29 cellular contexts compared by ENCODE assay signal in the genomic region with DNA sequence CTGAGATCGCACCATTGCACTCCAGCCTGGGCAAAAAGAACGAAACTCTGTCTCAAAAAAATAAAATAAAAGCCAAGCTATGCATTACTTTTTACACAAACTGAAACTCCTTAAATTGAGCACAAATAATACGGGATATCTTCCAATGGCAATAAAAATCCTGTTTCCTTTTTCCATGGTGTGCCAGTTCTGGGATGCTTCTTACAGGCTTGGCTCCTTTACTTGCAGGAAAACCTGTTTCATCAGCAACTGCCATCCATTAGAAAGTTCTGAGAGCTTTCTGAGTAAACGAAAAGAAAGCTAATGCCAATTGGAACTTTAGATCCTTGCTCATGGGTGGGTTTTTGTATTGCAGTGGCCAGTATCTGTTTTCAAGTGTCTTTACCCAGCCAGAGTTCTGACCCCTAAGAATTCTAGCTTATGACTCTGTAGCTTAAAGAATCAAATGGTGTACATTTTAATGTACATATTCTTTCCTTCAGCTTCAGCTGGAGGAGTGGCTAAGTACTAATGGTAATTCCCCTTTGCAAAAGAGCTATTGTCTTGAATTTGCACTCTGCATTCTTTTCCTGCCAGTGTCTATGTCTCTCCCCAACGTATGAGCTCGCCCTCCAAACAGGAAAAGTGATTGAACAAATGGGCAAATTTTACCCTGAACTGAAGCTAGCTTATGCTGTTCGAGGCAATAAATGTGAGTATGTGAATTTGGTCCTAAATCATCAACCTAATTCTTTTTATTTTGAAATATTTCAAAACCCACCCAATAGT.
"Had no signal": no experiment of that assay in that cellular context is flagged by ENCODE, and none has a peak within 500 bp of the region (broad histone marks: within the 10 kb centered on the region; RNA-seq: fewer than 3 reads in every experiment).

No MANE protein-coding gene starts in this region.

- H3K4me1 Mint-ChIP-seq: activated CD4-positive, alpha-beta memory T cell treated with anti-CD3 and anti-CD28 coated beads, Interleukin-2, amount 10 ng/mL, durations not matched to agents 7 days and 5 days; activated CD4-positive, alpha-beta T cell treated with anti-CD3 and anti-CD28 coated beads, Interleukin-2, amount 10 ng/mL, durations not matched to agents 7 days and 5 days; activated naive CD4-positive, alpha-beta T cell treated with anti-CD3 and anti-CD28 coated beads, Interleukin-2, amount 50 U/mL, for 24 hours; activated naive CD8-positive, alpha-beta T cell treated with anti-CD3 and anti-CD28 coated beads for 36 hours; activated naive CD8-positive, alpha-beta T cell treated with anti-CD3 and anti-CD28 coated beads, Interleukin-2, amount 50 U/mL, for 24 hours; WTC11 had no signal

- H3K27me3 Mint-ChIP-seq: activated CD4-positive, alpha-beta memory T cell treated with anti-CD3 and anti-CD28 coated beads, Interleukin-2, amount 10 ng/mL, durations not matched to agents 7 days and 5 days; activated CD4-positive, alpha-beta T cell treated with anti-CD3 and anti-CD28 coated beads, Interleukin-2, amount 10 ng/mL, durations not matched to agents 7 days and 5 days; activated naive CD4-positive, alpha-beta T cell treated with anti-CD3 and anti-CD28 coated beads, Interleukin-2, amount 50 U/mL, for 24 hours; activated naive CD8-positive, alpha-beta T cell treated with anti-CD3 and anti-CD28 coated beads for 36 hours; activated naive CD8-positive, alpha-beta T cell treated with anti-CD3 and anti-CD28 coated beads, Interleukin-2, amount 50 U/mL, for 24 hours had no signal

- H3K36me3 Mint-ChIP-seq: activated naive CD4-positive, alpha-beta T cell treated with anti-CD3 and anti-CD28 coated beads, Interleukin-2, amount 50 U/mL, for 24 hours had no signal

- H3K4me3 ChIP-seq: adrenal gland, body of pancreas, esophagus muscularis mucosa, gastrocnemius medialis, heart left ventricle had no signal

- H3K27me3 ChIP-seq: adrenal gland, body of pancreas, esophagus muscularis mucosa, foreskin keratinocyte, gastrocnemius medialis, heart left ventricle had no signal

- DNase-seq: activated CD4-positive, alpha-beta memory T cell treated with anti-CD3 and anti-CD28 coated beads, Interleukin-2, amount 10 ng/mL, durations not matched to agents 7 days and 5 days; activated CD4-positive, alpha-beta T cell treated with anti-CD3 and anti-CD28 coated beads for 1 hour; activated CD4-positive, alpha-beta T cell treated with anti-CD3 and anti-CD28 coated beads for 4 hours; activated CD4-positive, alpha-beta T cell treated with anti-CD3 and anti-CD28 coated beads, Interleukin-2, amount 10 ng/mL, durations not matched to agents 7 days and 5 days; activated CD4-positive, alpha-beta T cell treated with anti-CD3 and anti-CD28 coated beads, Interleukin-2, amount 50 U/mL, for 4 hours; activated CD8-positive, alpha-beta memory T cell treated with anti-CD3 and anti-CD28 coated beads, Interleukin-2, amount 50 U/mL, for 4 hours; activated naive CD4-positive, alpha-beta T cell treated with anti-CD3 and anti-CD28 coated beads for 36 hours; activated naive CD8-positive, alpha-beta T cell treated with anti-CD3 and anti-CD28 coated beads for 36 hours; activated naive CD8-positive, alpha-beta T cell treated with anti-CD3 and anti-CD28 coated beads, Interleukin-2, amount 50 U/mL, for 24 hours; activated T-cell treated with anti-CD3 and anti-CD28 coated beads, Interleukin-2, amount 50 U/mL, for 1 hour; activated T-cell treated with anti-CD3 and anti-CD28 coated beads, Interleukin-2, amount 50 U/mL, for 48 hours; adrenal gland; amygdala; aorta; body of pancreas; caudate nucleus; cortex of kidney; effector CD8-positive, alpha-beta T cell; erythroblast; foreskin keratinocyte; gastrocnemius medialis; glutamatergic neuron; heart left ventricle; T-helper 2 cell had no signal

- H3K27ac ChIP-seq: adrenal gland, body of pancreas, esophagus muscularis mucosa, foreskin keratinocyte, gastrocnemius medialis, heart left ventricle had no signal

- H3K27ac Mint-ChIP-seq: activated CD4-positive, alpha-beta memory T cell treated with anti-CD3 and anti-CD28 coated beads, Interleukin-2, amount 10 ng/mL, durations not matched to agents 7 days and 5 days; activated CD4-positive, alpha-beta T cell treated with anti-CD3 and anti-CD28 coated beads, Interleukin-2, amount 10 ng/mL, durations not matched to agents 7 days and 5 days; activated naive CD4-positive, alpha-beta T cell treated with anti-CD3 and anti-CD28 coated beads for 36 hours; activated naive CD4-positive, alpha-beta T cell treated with anti-CD3 and anti-CD28 coated beads, Interleukin-2, amount 50 U/mL, for 24 hours; activated naive CD8-positive, alpha-beta T cell treated with anti-CD3 and anti-CD28 coated beads for 36 hours; activated naive CD8-positive, alpha-beta T cell treated with anti-CD3 and anti-CD28 coated beads, Interleukin-2, amount 50 U/mL, for 24 hours; activated T-helper 1 cell treated with anti-CD3 and anti-CD28 coated beads, Interleukin-12 subunit alpha, Interleukin-12 subunit beta, Interleukin-2, Interleukin-4 antibody, amounts not matched to agents 30 ng/mL and 10 ng/mL and 1 ng/mL, durations not matched to agents 14 hours and 24 hours and 36 hours; activated T-helper 2 cell treated with anti-CD3 and anti-CD28 coated beads, Interferon-gamma antibody, Interleukin-2, Interleukin-4, amounts not matched to agents 10 μg/mL and 5 μg/mL and 100 μg/mL, durations not matched to agents 14 hours and 24 hours and 36 hours; WTC11 had no signal

- H3K9me3 ChIP-seq: adrenal gland, body of pancreas, esophagus muscularis mucosa, gastrocnemius medialis, heart left ventricle had no signal

- H3K9me3 Mint-ChIP-seq: activated CD4-positive, alpha-beta memory T cell treated with anti-CD3 and anti-CD28 coated beads, Interleukin-2, amount 10 ng/mL, durations not matched to agents 7 days and 5 days; activated CD4-positive, alpha-beta T cell treated with anti-CD3 and anti-CD28 coated beads, Interleukin-2, amount 10 ng/mL, durations not matched to agents 7 days and 5 days; activated naive CD4-positive, alpha-beta T cell treated with anti-CD3 and anti-CD28 coated beads for 36 hours; activated naive CD4-positive, alpha-beta T cell treated with anti-CD3 and anti-CD28 coated beads, Interleukin-2, amount 50 U/mL, for 24 hours; activated naive CD8-positive, alpha-beta T cell treated with anti-CD3 and anti-CD28 coated beads for 36 hours; activated naive CD8-positive, alpha-beta T cell treated with anti-CD3 and anti-CD28 coated beads, Interleukin-2, amount 50 U/mL, for 24 hours; activated T-helper 1 cell treated with anti-CD3 and anti-CD28 coated beads, Interleukin-12 subunit alpha, Interleukin-12 subunit beta, Interleukin-2, Interleukin-4 antibody, amounts not matched to agents 30 ng/mL and 10 ng/mL and 1 ng/mL, durations not matched to agents 14 hours and 24 hours and 36 hours; activated T-helper 2 cell treated with anti-CD3 and anti-CD28 coated beads, Interferon-gamma antibody, Interleukin-2, Interleukin-4, amounts not matched to agents 10 μg/mL and 5 μg/mL and 100 μg/mL, durations not matched to agents 14 hours and 24 hours and 36 hours; WTC11 had no signal

- H3K4me1 ChIP-seq: adrenal gland, body of pancreas, esophagus muscularis mucosa, foreskin keratinocyte, gastrocnemius medialis, heart left ventricle had no signal

- ATAC-seq: activated naive CD8-positive, alpha-beta T cell treated with anti-CD3 and anti-CD28 coated beads, Interleukin-2, amount 50 U/mL, for 24 hours; body of pancreas; foreskin keratinocyte; gastrocnemius medialis; heart left ventricle; WTC11 had no signal

- H3K4me3 Mint-ChIP-seq: activated CD4-positive, alpha-beta memory T cell treated with anti-CD3 and anti-CD28 coated beads, Interleukin-2, amount 10 ng/mL, durations not matched to agents 7 days and 5 days; activated CD4-positive, alpha-beta T cell treated with anti-CD3 and anti-CD28 coated beads, Interleukin-2, amount 10 ng/mL, durations not matched to agents 7 days and 5 days; activated naive CD4-positive, alpha-beta T cell treated with anti-CD3 and anti-CD28 coated beads for 36 hours; activated naive CD4-positive, alpha-beta T cell treated with anti-CD3 and anti-CD28 coated beads, Interleukin-2, amount 50 U/mL, for 24 hours; activated naive CD8-positive, alpha-beta T cell treated with anti-CD3 and anti-CD28 coated beads for 36 hours; activated naive CD8-positive, alpha-beta T cell treated with anti-CD3 and anti-CD28 coated beads, Interleukin-2, amount 50 U/mL, for 24 hours; activated T-helper 1 cell treated with anti-CD3 and anti-CD28 coated beads, Interleukin-12 subunit alpha, Interleukin-12 subunit beta, Interleukin-2, Interleukin-4 antibody, amounts not matched to agents 30 ng/mL and 10 ng/mL and 1 ng/mL, durations not matched to agents 14 hours and 24 hours and 36 hours; WTC11 had no signal
